Comparison of ENCODE assay signal across 8 cellular contexts in the genomic region with DNA sequence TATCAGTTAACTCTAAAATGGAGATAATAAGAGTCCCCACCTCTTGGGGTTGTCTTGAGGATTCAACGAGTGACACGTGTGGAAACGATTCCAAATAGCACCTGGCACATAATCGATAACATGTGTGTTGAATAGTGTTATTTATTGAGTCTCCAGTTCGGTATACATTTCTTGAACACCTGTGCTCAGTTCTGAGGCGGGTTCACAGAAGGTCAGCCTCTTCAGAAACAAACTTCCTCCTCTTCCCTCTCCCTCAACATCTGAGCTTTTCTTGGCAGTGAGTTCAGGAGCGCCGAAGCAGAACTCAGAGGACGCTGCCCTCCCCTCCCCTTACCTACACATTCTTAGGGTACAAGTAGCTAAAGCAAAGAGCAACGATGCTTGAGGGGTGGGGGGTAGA. TPM values are rescaled to one million over a fixed set of nuclear protein-coding genes. Genes with fewer than 3 reads are reported as not detected.
A peak's percentile ranks its signal among the peaks of the same experiment; 100 is the strongest.
DNase-seq lines count a peak whose midpoint lies in the region; ATAC-seq and TF ChIP-seq lines count a peak whose summit lies in the region.

No MANE protein-coding gene starts in this region.

- POLR2A ChIA-PET in SK-N-SH (lab: Yijun Ruan, JAX) = no interaction called here
- POLR2A ChIA-PET in activated CD4-positive, alpha-beta memory T cell treated with anti-CD3 and anti-CD28 coated beads, Interleukin-2, amount 10 ng/mL, durations not matched to agents 7 days and 5 days (lab: Charles Lee) = no interaction called here

- intact Hi-C loops in head of caudate nucleus (cut with DNase I) = no loop called here

- H3K4me3 Mint-ChIP-seq in activated CD4-positive, alpha-beta memory T cell treated with anti-CD3 and anti-CD28 coated beads, Interleukin-2, amount 10 ng/mL, durations not matched to agents 7 days and 5 days = peak overlapping the region; percentile 79

- H3K36me3 ChIP-seq in SK-N-SH (replicated peaks in 1 of 2; ENCODE audit: control insufficient read depth in 1 of 2, insufficient read depth in 2 of 2, low read length in 1 of 2) (peaks cover 0 to 2% of the 10 kb centered on the region in 2 experiments), iPS-20b (ENCODE audit: insufficient read depth, low read depth, low read length) (peaks cover 9% of the 10 kb centered on the region; the same call in 1 of the 2 replicates), stomach smooth muscle (ENCODE audit: control insufficient read depth in 2 of 2, insufficient read depth in 2 of 2, low read length in 2 of 2) (peaks cover 0 to 1% of the 10 kb centered on the region in 2 donors)

- 27% methylated on average over 9 of the region's 10 CpGs for WGBS in SK-N-SH (ENCODE audit: low lambda C conversion rate)

- H3K79me2 ChIP-seq in SK-N-SH (ENCODE audit: insufficient read depth) = peaks cover 48% of the 10 kb centered on the region

- 0 out of 2 replicates have a peak, but pooled peaks cover 9% of the 10 kb centered on the region for H4K20me1 ChIP-seq in SK-N-SH (ENCODE audit: insufficient read depth)

- no peak overlapping the region for H3K27ac ChIP-seq in SK-N-SH (ENCODE audit: low read depth in 2 of 2, low read length in 1 of 2)
- H3K27ac ChIP-seq in iPS-20b (ENCODE audit: low read length) = no peak overlapping the region
- peak overlapping the region; percentile 85 for H3K27ac ChIP-seq in stomach smooth muscle (ENCODE audit: low read length)

- DNase-seq in SK-N-SH (no peak), GM10266 (ENCODE audit: extremely low spot score) (no peak), head of caudate nucleus (no peak), DMS53 treated with DMSO at 0.1 percent for 48 hours (lab: John Stamatoyannopoulos, UW; ENCODE audit: unreplicated experiment) (no peak)
- DNase-seq in activated CD4-positive, alpha-beta memory T cell treated with anti-CD3 and anti-CD28 coated beads, Interleukin-2, amount 10 ng/mL, durations not matched to agents 7 days and 5 days = no peak

- H3K9me2 ChIP-seq in SK-N-SH = no peaks in the 10 kb centered on the region

- no peak for TF ChIP-seq EP300 in SK-N-SH (IDR thresholded peaks at IDR 0.05; ENCODE audit: borderline replicate concordance in 1 of 2, low read depth in 1 of 2, low read length in 1 of 2)

- H3K9ac ChIP-seq in SK-N-SH = peak overlapping the region; percentile 65
- H3K9ac ChIP-seq in iPS-20b (ENCODE audit: low read depth, low read length) = peak overlapping the region; percentile 76
- peak overlapping the region; percentile 85 for H3K9ac ChIP-seq in stomach smooth muscle (ENCODE audit: low read length in 2 of 2)

- no peak for TF ChIP-seq RAD21 in SK-N-SH (IDR thresholded peaks at IDR 0.05; ENCODE audit: low read length)

- H3K27ac Mint-ChIP-seq in activated CD4-positive, alpha-beta memory T cell treated with anti-CD3 and anti-CD28 coated beads, Interleukin-2, amount 10 ng/mL, durations not matched to agents 7 days and 5 days = peak overlapping the region; percentile 81

- H3K9me3 ChIP-seq in SK-N-SH (no peaks in the 10 kb centered on the region), iPS-20b (ENCODE audit: insufficient read depth, low read depth, low read length) (no peaks in the 10 kb centered on the region), stomach smooth muscle (ENCODE audit: control insufficient read depth in 2 of 2, low read length in 2 of 2) (no peaks in the 10 kb centered on the region)

- H3K4me3 ChIP-seq in SK-N-SH (ENCODE audit: low read depth in 2 of 2, low read length in 1 of 2) (peak overlapping the region; percentile 65 to 79), iPS-20b (ENCODE audit: low read length) (peak overlapping the region; percentile 90), stomach smooth muscle (ENCODE audit: low read length in 2 of 2) (peak overlapping the region; percentile 86 to 90)

- no peaks in the 10 kb centered on the region for H3K27me3 Mint-ChIP-seq in activated CD4-positive, alpha-beta memory T cell treated with anti-CD3 and anti-CD28 coated beads, Interleukin-2, amount 10 ng/mL, durations not matched to agents 7 days and 5 days

- H3K4me1 ChIP-seq in SK-N-SH (ENCODE audit: control insufficient read depth in 1 of 2, insufficient read depth in 2 of 2, low read depth in 1 of 2, low read length in 1 of 2) (peaks cover 0 to 10% of the 10 kb centered on the region in 2 experiments; a peak in 1 of 4 replicates), iPS-20b (ENCODE audit: insufficient read depth, low read length) (no peaks in the 10 kb centered on the region), stomach smooth muscle (ENCODE audit: control insufficient read depth, insufficient read depth, low read length) (peaks cover 6% of the 10 kb centered on the region)

- peaks cover 27% of the 10 kb centered on the region for H3K4me1 Mint-ChIP-seq in activated CD4-positive, alpha-beta memory T cell treated with anti-CD3 and anti-CD28 coated beads, Interleukin-2, amount 10 ng/mL, durations not matched to agents 7 days and 5 days

- H3K27me3 ChIP-seq in SK-N-SH (ENCODE audit: insufficient read depth) (no peaks in the 10 kb centered on the region; the same call in 1 of the 2 replicates), iPS-20b (ENCODE audit: insufficient read depth, low read length) (no peaks in the 10 kb centered on the region; the same call in 1 of the 2 replicates), stomach smooth muscle (ENCODE audit: control insufficient read depth in 1 of 2, insufficient read depth in 2 of 2, low read length in 2 of 2) (peaks cover 0 to 3% of the 10 kb centered on the region in 2 donors)

- peak overlapping the region; percentile 69 for H3K4me2 ChIP-seq in SK-N-SH

- H3K9me3 Mint-ChIP-seq in activated CD4-positive, alpha-beta memory T cell treated with anti-CD3 and anti-CD28 coated beads, Interleukin-2, amount 10 ng/mL, durations not matched to agents 7 days and 5 days = no peaks in the 10 kb centered on the region

- ATAC-seq in SK-N-SH treated with all-trans-retinoic acid at 6 μM for 48 hours = no peak

- H2AFZ ChIP-seq in SK-N-SH (ENCODE audit: low read depth) = no peak overlapping the region

- H3K36me3 Mint-ChIP-seq in activated CD4-positive, alpha-beta memory T cell treated with anti-CD3 and anti-CD28 coated beads, Interleukin-2, amount 10 ng/mL, durations not matched to agents 7 days and 5 days (ENCODE audit: low read depth) = peaks cover 5% of the 10 kb centered on the region

- CTCF ChIA-PET in SK-N-SH (lab: Yijun Ruan, JAX) = interaction anchor here (2.1 kb wide), 1 partner anchor 28 kb away, joined by 4 read pairs; no protein-coding TSS in a partner anchor
- CTCF ChIA-PET in activated CD4-positive, alpha-beta memory T cell treated with anti-CD3 and anti-CD28 coated beads, Interleukin-2, amount 10 ng/mL, durations not matched to agents 7 days and 5 days (lab: Charles Lee) = no interaction called here

- H3F3A ChIP-seq in SK-N-SH (replicated peaks; ENCODE audit: insufficient read depth) = no peaks in the 10 kb centered on the region

- TF ChIP-seq CTCF in SK-N-SH (IDR thresholded peaks at IDR 0.05) (no peak), GM10266 (IDR thresholded peaks at IDR 0.05; ENCODE audit: control insufficient read depth, insufficient read depth, low read depth, missing control alignments) (no peak)

TF ChIP-seq in SK-N-SH, 30 proteins besides CTCF, POLR2A, EP300 and RAD21 (continues in another document):
- TF ChIP-seq GATA2 (CRISPR knock-in tag; IDR thresholded peaks at IDR 0.05) (no peak), TCF12 (IDR thresholded peaks at IDR 0.05) (no peak), MAX (IDR thresholded peaks at IDR 0.05; ENCODE audit: low read depth) (no peak), FOXJ3 (CRISPR knock-in tag; IDR thresholded peaks at IDR 0.05) (no peak), FOSL2 (IDR thresholded peaks at IDR 0.05; ENCODE audit: borderline replicate concordance, low read depth) (no peak), RCOR1 (IDR thresholded peaks at IDR 0.05; ENCODE audit: low read length) (no peak), SMC3 (IDR thresholded peaks at IDR 0.05; ENCODE audit: low read depth, low read length) (no peak), MXI1 (IDR thresholded peaks at IDR 0.05; ENCODE audit: low read depth, low read length) (no peak), NRF1 (IDR thresholded peaks at IDR 0.05; ENCODE audit: low read depth, low read length) (no peak)

TF ChIP-seq in SK-N-SH treated with all-trans-retinoic acid at 6 μM for 48 hours, 23 proteins besides CTCF, POLR2A, EP300 and RAD21 (continues in another document):
- TF ChIP-seq BACH2 (CRISPR knock-in tag; IDR thresholded peaks at IDR 0.05; ENCODE audit: borderline replicate concordance) (no peak), CREB5 (CRISPR knock-in tag; IDR thresholded peaks at IDR 0.05; ENCODE audit: low read depth) (no peak), ZFP3 (CRISPR knock-in tag; IDR thresholded peaks at IDR 0.05) (no peak)
- TF ChIP-seq, protein P1, sequence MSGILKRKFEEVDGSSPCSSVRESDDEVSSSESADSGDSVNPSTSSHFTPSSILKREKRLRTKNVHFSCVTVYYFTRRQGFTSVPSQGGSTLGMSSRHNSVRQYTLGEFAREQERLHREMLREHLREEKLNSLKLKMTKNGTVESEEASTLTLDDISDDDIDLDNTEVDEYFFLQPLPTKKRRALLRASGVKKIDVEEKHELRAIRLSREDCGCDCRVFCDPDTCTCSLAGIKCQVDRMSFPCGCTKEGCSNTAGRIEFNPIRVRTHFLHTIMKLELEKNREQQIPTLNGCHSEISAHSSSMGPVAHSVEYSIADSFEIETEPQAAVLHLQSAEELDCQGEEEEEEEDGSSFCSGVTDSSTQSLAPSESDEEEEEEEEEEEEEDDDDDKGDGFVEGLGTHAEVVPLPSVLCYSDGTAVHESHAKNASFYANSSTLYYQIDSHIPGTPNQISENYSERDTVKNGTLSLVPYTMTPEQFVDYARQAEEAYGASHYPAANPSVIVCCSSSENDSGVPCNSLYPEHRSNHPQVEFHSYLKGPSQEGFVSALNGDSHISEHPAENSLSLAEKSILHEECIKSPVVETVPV (CRISPR knock-in tag; IDR thresholded peaks at IDR 0.05) = no peak

RNA-seq across cellular contexts. Expression of gene PDHA1, which starts 0.9 kb away (rescaled TPM):
- polyA plus RNA-seq in SK-N-SH (2012; rRNA removed) = 121 and 128 TPM in 2 replicates
- 135 and 192 TPM in 2 replicates for polyA plus RNA-seq in SK-N-SH (2012; cell fraction: cytosol; rRNA removed)
- polyA plus RNA-seq in SK-N-SH (2012; cell fraction: nucleus; rRNA removed) = 121 and 153 TPM in 2 replicates
- total RNA-seq in activated CD4-positive, alpha-beta memory T cell treated with anti-CD3 and anti-CD28 coated beads, Interleukin-2, amount 10 ng/mL, durations not matched to agents 7 days and 5 days = 100 to 1,000 TPM; 134 to 142 TPM
